Comparison of ENCODE assay signal across 1 cellular context in genomic region chr16:11992594-11993524, GRCh38.
TF ChIP-seq lines count a peak whose summit lies in the region.

No MANE protein-coding gene starts in this region.

TF ChIP-seq in IMR-90, 13 proteins besides CTCF, POLR2A, EP300 and RAD21:
- TF ChIP-seq BHLHE40 (IDR thresholded peaks at IDR 0.05; ENCODE audit: low read depth, low read length) (no peak), RCOR1 (IDR thresholded peaks at IDR 0.05; ENCODE audit: insufficient replicate concordance, low read length) (no peak), MXI1 (IDR thresholded peaks at IDR 0.05; ENCODE audit: borderline replicate concordance, low read depth, low read length) (no peak), SMC3 (IDR thresholded peaks at IDR 0.05; ENCODE audit: low read depth, low read length) (no peak), NFE2L2 (IDR thresholded peaks at IDR 0.05; ENCODE audit: low read depth, low read length) (no peak), CHD1 (IDR thresholded peaks at IDR 0.05; ENCODE audit: low read depth, low read length) (no peak), USF2 (IDR thresholded peaks at IDR 0.05; ENCODE audit: low read depth, low read length) (no peak), RFX5 (IDR thresholded peaks at IDR 0.05; ENCODE audit: low read depth, low read length) (no peak), FOS (IDR thresholded peaks at IDR 0.05; ENCODE audit: low read depth, low read length) (no peak), CEBPB (IDR thresholded peaks at IDR 0.05; ENCODE audit: low read depth, low read length) (no peak), ELK1 (IDR thresholded peaks at IDR 0.05; ENCODE audit: borderline replicate concordance, low read depth, low read length) (no peak), MAZ (IDR thresholded peaks at IDR 0.05; ENCODE audit: borderline replicate concordance, low read depth, low read length) (no peak), MAFK (IDR thresholded peaks at IDR 0.05; ENCODE audit: low read depth, low read length) (no peak)
